In genomic region chr6:119463081-119463626, GRCh38 we compare ENCODE assay signal across 9 cellular contexts.
A peak's percentile ranks its signal among the peaks of the same experiment; 100 is the strongest.
DNase-seq lines count a peak whose midpoint lies in the region; ATAC-seq and TF ChIP-seq lines count a peak whose summit lies in the region.
"Had no signal": no experiment of that assay in that cellular context is flagged by ENCODE, and none has a peak within 500 bp of the region (broad histone marks: within the 10 kb centered on the region; RNA-seq: fewer than 3 reads in every experiment).

No MANE protein-coding gene starts in this region.

- peaks cover 6 to 12% of the 10 kb centered on the region in 2 donors for H3K36me3 Mint-ChIP-seq in activated naive CD4-positive, alpha-beta T cell treated with anti-CD3 and anti-CD28 coated beads, Interleukin-2, amount 50 U/mL, for 72 hours

- H3K4me3 ChIP-seq in dorsolateral prefrontal cortex (no peak overlapping the region), body of pancreas (no peak overlapping the region)
- H3K4me3 ChIP-seq: PC-9 had no signal

- peak in 1 of 2 donors; percentile 12 for DNase-seq in activated naive CD4-positive, alpha-beta T cell treated with anti-CD3 and anti-CD28 coated beads, Interleukin-2, amount 50 U/mL, for 72 hours (ENCODE audit: low spot score in 2 of 2)
- DNase-seq in dorsolateral prefrontal cortex (no peak), body of pancreas (no peak), substantia nigra (lab: John Stamatoyannopoulos, UW) (no peak)
- DNase-seq: PC-9 had no signal

- H3K4me1 ChIP-seq in body of pancreas: no peaks in the 10 kb centered on the region

- intact Hi-C loops in dorsolateral prefrontal cortex (cut with DNase I): no loop called here
- intact Hi-C loops in body of pancreas (cut with DNase I): no loop called here

- WGBS in body of pancreas, 2 donors: 85 to 90% methylated on average over 4 of the region's 4 CpGs

- ATAC-seq in GM18868 (IDR thresholded peaks at IDR 0.05; ENCODE audit: unreplicated experiment) (peak; percentile 80), GM21381 (IDR thresholded peaks at IDR 0.05; ENCODE audit: unreplicated experiment) (peak; percentile 68), HG03108 (IDR thresholded peaks at IDR 0.05; ENCODE audit: unreplicated experiment) (peak; percentile 63), body of pancreas (no peak)
- ATAC-seq in activated naive CD4-positive, alpha-beta T cell treated with anti-CD3 and anti-CD28 coated beads, Interleukin-2, amount 50 U/mL, for 72 hours: peak; percentile 24 to 88

- H3K27ac ChIP-seq in dorsolateral prefrontal cortex: no peak overlapping the region
- no peak overlapping the region for H3K27ac ChIP-seq in body of pancreas
- H3K27ac ChIP-seq in substantia nigra (ENCODE audit: low read depth, low read length, poor library complexity, severe bottlenecking): no peak overlapping the region
- H3K27ac ChIP-seq: neutrophil, PC-9 had no signal

- no peaks in the 10 kb centered on the region for H3K36me3 ChIP-seq in body of pancreas (replicated peaks in 1 of 2; ENCODE audit: insufficient read depth in 1 of 2, low read depth in 2 of 2)
- H3K36me3 ChIP-seq: neutrophil had no signal

- peak overlapping the region in 1 of 2 donors; percentile 18 for H3K27ac Mint-ChIP-seq in activated naive CD4-positive, alpha-beta T cell treated with anti-CD3 and anti-CD28 coated beads, Interleukin-2, amount 50 U/mL, for 72 hours

- H3K27me3 ChIP-seq in dorsolateral prefrontal cortex (peaks cover 0 to 6% (median 0%) of the 10 kb centered on the region in 45 donors), body of pancreas (no peaks in the 10 kb centered on the region)
- H3K27me3 ChIP-seq: neutrophil had no signal

- TF ChIP-seq CTCF in dorsolateral prefrontal cortex (IDR thresholded peaks at IDR 0.05 in 54 of 56, conservative IDR thresholded peaks at IDR 0.05 in 2 of 56; ENCODE audit: low read depth in 1 of 56, partially characterized antibody in 56 of 56) (no peak), body of pancreas (IDR thresholded peaks at IDR 0.05) (no peak)

- peaks cover 7 to 9% of the 10 kb centered on the region in 2 donors for H3K9me3 Mint-ChIP-seq in activated naive CD4-positive, alpha-beta T cell treated with anti-CD3 and anti-CD28 coated beads, Interleukin-2, amount 50 U/mL, for 72 hours

- TF ChIP-seq POLR2A in body of pancreas (IDR thresholded peaks at IDR 0.05): no peak

- no peaks in the 10 kb centered on the region for H3K9me3 ChIP-seq in body of pancreas
- H3K9me3 ChIP-seq: neutrophil had no signal
